Comparison of ENCODE assay signal across 1 cellular context in the genomic region with DNA sequence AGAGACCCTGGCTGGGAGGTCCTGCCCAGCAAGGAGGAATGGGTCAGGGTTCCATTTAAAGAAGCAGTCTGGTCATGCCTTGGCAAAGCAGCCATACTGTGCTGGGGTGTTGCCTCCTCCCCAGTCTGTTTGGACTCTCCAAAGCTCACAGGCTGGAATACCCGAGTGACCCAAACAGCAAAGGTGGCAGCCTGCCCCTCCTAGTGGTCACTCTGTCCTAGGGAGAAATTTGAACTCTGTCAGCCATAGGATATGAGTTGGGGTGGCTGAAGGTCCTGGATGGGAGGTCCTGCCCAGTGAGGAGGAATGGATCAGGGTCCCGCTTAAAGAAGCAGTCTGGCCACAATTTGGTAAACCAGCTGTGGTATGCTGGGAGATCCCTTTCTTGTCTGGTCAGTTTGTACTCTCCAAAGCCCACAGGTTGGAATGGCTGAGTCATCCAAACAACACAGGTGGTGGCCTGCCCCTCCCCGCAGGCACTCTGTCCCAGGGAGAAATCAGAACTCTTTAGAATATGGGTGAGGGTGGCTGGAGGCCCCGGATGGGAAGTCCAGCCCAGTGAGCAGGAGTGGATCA.
TF ChIP-seq lines count a peak whose summit lies in the region.

No MANE protein-coding gene starts in this region.

TF ChIP-seq in H1, 55 proteins besides CTCF, POLR2A, EP300 and RAD21:
- peak; percentile 54; the same call in 1 of the 2 replicates for TF ChIP-seq BACH1 (IDR thresholded peaks at IDR 0.05; ENCODE audit: low read length)
- TF ChIP-seq PHF8 (conservative IDR thresholded peaks at IDR 0.05; ENCODE audit: low read depth, low read length): no peak
